Comparison of ENCODE assay signal across 13 cellular contexts in the genomic region with DNA sequence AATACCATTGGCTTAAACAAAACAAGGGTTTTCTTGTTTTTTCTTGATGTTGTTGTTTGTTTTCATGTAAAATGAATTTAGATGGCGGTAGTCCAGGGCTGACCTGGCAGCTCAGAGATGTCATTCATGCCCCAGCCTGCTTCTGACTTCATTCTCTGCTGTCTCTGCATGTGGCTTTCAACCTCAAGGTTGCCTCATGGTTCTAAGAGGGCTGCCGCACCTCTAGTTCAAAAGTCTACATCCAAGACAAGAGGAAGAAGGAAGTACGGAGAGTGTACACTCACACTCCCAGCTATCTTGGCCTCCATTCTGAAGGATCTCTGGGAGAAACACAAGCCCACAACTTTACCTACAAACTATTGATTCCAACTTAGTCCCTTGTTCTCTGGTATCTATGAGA. TPM values are rescaled to one million over a fixed set of nuclear protein-coding genes. Genes with fewer than 3 reads are reported as not detected.
DNase-seq lines count a peak whose midpoint lies in the region; ATAC-seq and TF ChIP-seq lines count a peak whose summit lies in the region.
"Had no signal": no experiment of that assay in that cellular context is flagged by ENCODE, and none has a peak within 500 bp of the region (broad histone marks: within the 10 kb centered on the region; RNA-seq: fewer than 3 reads in every experiment).

No MANE protein-coding gene starts in this region.

- peak overlapping the region; percentile 95 for H3K27ac Mint-ChIP-seq in activated naive CD4-positive, alpha-beta T cell treated with anti-CD3 and anti-CD28 coated beads for 36 hours
- H3K27ac Mint-ChIP-seq in activated T-helper 2 cell treated with anti-CD3 and anti-CD28 coated beads, Interferon-gamma antibody, Interleukin-2, Interleukin-4, amounts not matched to agents 10 μg/mL and 5 μg/mL and 100 μg/mL, durations not matched to agents 14 hours and 24 hours and 36 hours, result peak overlapping the region; percentile 97
- H3K27ac Mint-ChIP-seq: type B pancreatic cell had no signal

- no peaks in the 10 kb centered on the region for H3F3A ChIP-seq in smooth muscle cell (ENCODE audit: low read depth)

- H3K4me3 ChIP-seq in lower lobe of right lung, result no peak overlapping the region
- no peak overlapping the region for H3K4me3 ChIP-seq in upper lobe of right lung
- no peak overlapping the region for H3K4me3 ChIP-seq in smooth muscle cell

- no peaks in the 10 kb centered on the region for H3K79me2 ChIP-seq in smooth muscle cell (ENCODE audit: low read depth)

- H3K4me1 ChIP-seq in lower lobe of right lung (peaks cover 27% of the 10 kb centered on the region), upper lobe of right lung (peaks cover 22% of the 10 kb centered on the region), smooth muscle cell (ENCODE audit: low read depth) (no peaks in the 10 kb centered on the region)

- H3K27me3 ChIP-seq in lower lobe of right lung (ENCODE audit: low read depth) (no peaks in the 10 kb centered on the region), upper lobe of right lung (no peaks in the 10 kb centered on the region), smooth muscle cell (ENCODE audit: low read depth) (no peaks in the 10 kb centered on the region)

- peak overlapping the region; percentile 96 for H3K4me3 Mint-ChIP-seq in activated naive CD4-positive, alpha-beta T cell treated with anti-CD3 and anti-CD28 coated beads for 36 hours
- H3K4me3 Mint-ChIP-seq in activated T-helper 2 cell treated with anti-CD3 and anti-CD28 coated beads, Interferon-gamma antibody, Interleukin-2, Interleukin-4, amounts not matched to agents 10 μg/mL and 5 μg/mL and 100 μg/mL, durations not matched to agents 14 hours and 24 hours and 36 hours (ENCODE audit: low read depth), result peak overlapping the region; percentile 37

- H3K9me3 Mint-ChIP-seq in activated naive CD4-positive, alpha-beta T cell treated with anti-CD3 and anti-CD28 coated beads for 36 hours, result peaks cover 6% of the 10 kb centered on the region
- H3K9me3 Mint-ChIP-seq in activated T-helper 2 cell treated with anti-CD3 and anti-CD28 coated beads, Interferon-gamma antibody, Interleukin-2, Interleukin-4, amounts not matched to agents 10 μg/mL and 5 μg/mL and 100 μg/mL, durations not matched to agents 14 hours and 24 hours and 36 hours, result peaks cover 11% of the 10 kb centered on the region

- peak overlapping the region; percentile 87 for H3K27ac ChIP-seq in lower lobe of right lung
- H3K27ac ChIP-seq in upper lobe of right lung, result peak overlapping the region; percentile 83
- H3K27ac ChIP-seq in smooth muscle cell (ENCODE audit: low read depth), result no peak overlapping the region

- CTCF ChIA-PET in activated naive CD4-positive, alpha-beta T cell treated with anti-CD3 and anti-CD28 coated beads for 36 hours (lab: Charles Lee), result no interaction called here

- DNase-seq in activated naive CD4-positive, alpha-beta T cell treated with anti-CD3 and anti-CD28 coated beads for 36 hours, result no peak
- no peak for DNase-seq in activated naive CD4-positive, alpha-beta T cell (lab: John Stamatoyannopoulos, UW)
- no peak for DNase-seq in activated T-helper 2 cell treated with anti-CD3 and anti-CD28 coated beads, Interferon-gamma antibody, Interleukin-2, Interleukin-4, amounts not matched to agents 10 μg/mL and 5 μg/mL and 100 μg/mL, durations not matched to agents 14 hours and 24 hours and 36 hours (ENCODE audit: low spot score)
- DNase-seq in lower lobe of right lung, result no peak
- DNase-seq in upper lobe of right lung, result no peak
- DNase-seq in smooth muscle cell (lab: John Stamatoyannopoulos, UW; ENCODE audit: unreplicated experiment), result no peak
- no peak for DNase-seq in DMS53 (lab: John Stamatoyannopoulos, UW)
- DNase-seq in NCI-H1417 (lab: John Stamatoyannopoulos, UW), result no peak
- DNase-seq: caudate nucleus; HCEC 1CT; stimulated activated CD4-positive, alpha-beta T cell treated with anti-CD3 and anti-CD28 coated beads, Interleukin-1b, Interleukin-23, amount 100 ng/mL, for 48 hours had no signal

- no peaks in the 10 kb centered on the region for H3K27me3 Mint-ChIP-seq in activated naive CD4-positive, alpha-beta T cell treated with anti-CD3 and anti-CD28 coated beads for 36 hours (ENCODE audit: low read depth)
- no peaks in the 10 kb centered on the region for H3K27me3 Mint-ChIP-seq in activated T-helper 2 cell treated with anti-CD3 and anti-CD28 coated beads, Interferon-gamma antibody, Interleukin-2, Interleukin-4, amounts not matched to agents 10 μg/mL and 5 μg/mL and 100 μg/mL, durations not matched to agents 14 hours and 24 hours and 36 hours (ENCODE audit: low read depth)
- H3K27me3 Mint-ChIP-seq: type B pancreatic cell had no signal

- TF ChIP-seq CTCF in lower lobe of right lung (IDR thresholded peaks at IDR 0.05), result no peak
- no peak for TF ChIP-seq CTCF in upper lobe of right lung (IDR thresholded peaks at IDR 0.05)
- no peak for TF ChIP-seq CTCF in smooth muscle cell (IDR thresholded peaks at IDR 0.05; ENCODE audit: borderline replicate concordance, insufficient read depth, poor library complexity, severe bottlenecking)

- H3K36me3 ChIP-seq in lower lobe of right lung (peaks cover 1% of the 10 kb centered on the region), upper lobe of right lung (peaks cover 1% of the 10 kb centered on the region), smooth muscle cell (ENCODE audit: low read depth) (no peaks in the 10 kb centered on the region)

- intact Hi-C loops in activated naive CD4-positive, alpha-beta T cell treated with anti-CD3 and anti-CD28 coated beads for 36 hours (cut with micrococcal nuclease), result no loop called here
- intact Hi-C loops in activated T-helper 2 cell treated with anti-CD3 and anti-CD28 coated beads, Interferon-gamma antibody, Interleukin-2, Interleukin-4, amounts not matched to agents 10 μg/mL and 5 μg/mL and 100 μg/mL, durations not matched to agents 14 hours and 24 hours and 36 hours (cut with micrococcal nuclease), result loop anchor here (1.0 kb wide), 1 partner anchor 37 kb away; the partner anchor contains the start of gene BTN3A1
- intact Hi-C loops in lower lobe of right lung (cut with DNase I), result no loop called here
- intact Hi-C loops in upper lobe of right lung (cut with DNase I), result no loop called here

- no peaks in the 10 kb centered on the region for H3K9me3 ChIP-seq in lower lobe of right lung
- no peaks in the 10 kb centered on the region for H3K9me3 ChIP-seq in upper lobe of right lung
- H3K9me3 ChIP-seq in smooth muscle cell (replicated peaks; ENCODE audit: low read depth), result no peaks in the 10 kb centered on the region

- ATAC-seq in lower lobe of right lung, result no peak
- no peak for ATAC-seq in upper lobe of right lung
- ATAC-seq: Panc1 had no signal

- no peak overlapping the region for H2AFZ ChIP-seq in smooth muscle cell (ENCODE audit: low read depth)

- H3K4me1 Mint-ChIP-seq in activated naive CD4-positive, alpha-beta T cell treated with anti-CD3 and anti-CD28 coated beads for 36 hours (ENCODE audit: low read depth), result peaks cover 30% of the 10 kb centered on the region
- peaks cover 25% of the 10 kb centered on the region for H3K4me1 Mint-ChIP-seq in activated T-helper 2 cell treated with anti-CD3 and anti-CD28 coated beads, Interferon-gamma antibody, Interleukin-2, Interleukin-4, amounts not matched to agents 10 μg/mL and 5 μg/mL and 100 μg/mL, durations not matched to agents 14 hours and 24 hours and 36 hours (ENCODE audit: low read depth)

- no peak overlapping the region for H3K4me2 ChIP-seq in smooth muscle cell

- H3K36me3 Mint-ChIP-seq in activated naive CD4-positive, alpha-beta T cell treated with anti-CD3 and anti-CD28 coated beads for 36 hours (ENCODE audit: low read depth), result peaks cover 15% of the 10 kb centered on the region
- H3K36me3 Mint-ChIP-seq in activated T-helper 2 cell treated with anti-CD3 and anti-CD28 coated beads, Interferon-gamma antibody, Interleukin-2, Interleukin-4, amounts not matched to agents 10 μg/mL and 5 μg/mL and 100 μg/mL, durations not matched to agents 14 hours and 24 hours and 36 hours (ENCODE audit: low read depth), result peaks cover 31% of the 10 kb centered on the region

- no peak overlapping the region for H3K9ac ChIP-seq in smooth muscle cell (ENCODE audit: low read depth)

- no peaks in the 10 kb centered on the region for H4K20me1 ChIP-seq in smooth muscle cell (ENCODE audit: low read depth)

- WGBS in smooth muscle cell (ENCODE audit: low lambda C conversion rate), result 98% methylated on average over 3 of the region's 3 CpGs

RNA-seq across cellular contexts. Expression of gene BTN3A3, which starts 1.2 kb away (rescaled TPM):
- total RNA-seq in activated naive CD4-positive, alpha-beta T cell treated with anti-CD3 and anti-CD28 coated beads for 36 hours, result 10 to 100 TPM; 40.4 to 40.8 TPM
- total RNA-seq in activated T-helper 2 cell treated with anti-CD3 and anti-CD28 coated beads, Interferon-gamma antibody, Interleukin-2, Interleukin-4, amounts not matched to agents 10 μg/mL and 5 μg/mL and 100 μg/mL, durations not matched to agents 14 hours and 24 hours and 36 hours, result 36.4 and 41.9 TPM in 2 replicates
- 60.2 TPM for total RNA-seq in lower lobe of right lung
- total RNA-seq in upper lobe of right lung, result 46.9 TPM
- 1.8 and 3.5 TPM in 2 replicates for total RNA-seq in smooth muscle cell
- polyA plus RNA-seq in smooth muscle cell, result 1.5 and 2.9 TPM in 2 replicates

RNA-seq across cellular contexts. Expression of gene BTN2A1, which starts 18.6 kb away (rescaled TPM):
- total RNA-seq in activated naive CD4-positive, alpha-beta T cell treated with anti-CD3 and anti-CD28 coated beads for 36 hours, result 10 to 100 TPM; 16.0 TPM
- total RNA-seq in activated T-helper 2 cell treated with anti-CD3 and anti-CD28 coated beads, Interferon-gamma antibody, Interleukin-2, Interleukin-4, amounts not matched to agents 10 μg/mL and 5 μg/mL and 100 μg/mL, durations not matched to agents 14 hours and 24 hours and 36 hours, result 20.2 and 23.0 TPM in 2 replicates
- total RNA-seq in lower lobe of right lung (27.0 TPM), upper lobe of right lung (26.3 TPM), smooth muscle cell (27.2 and 40.5 TPM in 2 replicates)
- polyA plus RNA-seq in smooth muscle cell, result 31.1 and 36.3 TPM in 2 replicates

RNA-seq across cellular contexts. Expression of gene BTN3A1, which starts 37.1 kb away (rescaled TPM):
- 10 to 100 TPM; 37.6 to 40.0 TPM for total RNA-seq in activated naive CD4-positive, alpha-beta T cell treated with anti-CD3 and anti-CD28 coated beads for 36 hours
- 34.8 and 38.6 TPM in 2 replicates for total RNA-seq in activated T-helper 2 cell treated with anti-CD3 and anti-CD28 coated beads, Interferon-gamma antibody, Interleukin-2, Interleukin-4, amounts not matched to agents 10 μg/mL and 5 μg/mL and 100 μg/mL, durations not matched to agents 14 hours and 24 hours and 36 hours
- total RNA-seq in lower lobe of right lung (53.2 TPM), upper lobe of right lung (52.2 TPM), smooth muscle cell (19.1 and 33.3 TPM in 2 replicates)
- 9.2 and 13.5 TPM in 2 replicates for polyA plus RNA-seq in smooth muscle cell

RNA-seq across cellular contexts. Expression of gene BTN2A2, which starts 56.2 kb away (rescaled TPM):
- 10 to 100 TPM; 18.3 to 18.7 TPM for total RNA-seq in activated naive CD4-positive, alpha-beta T cell treated with anti-CD3 and anti-CD28 coated beads for 36 hours
- 23.9 and 24.6 TPM in 2 replicates for total RNA-seq in activated T-helper 2 cell treated with anti-CD3 and anti-CD28 coated beads, Interferon-gamma antibody, Interleukin-2, Interleukin-4, amounts not matched to agents 10 μg/mL and 5 μg/mL and 100 μg/mL, durations not matched to agents 14 hours and 24 hours and 36 hours
- 33.6 TPM for total RNA-seq in lower lobe of right lung
- 25.6 TPM for total RNA-seq in upper lobe of right lung
- total RNA-seq in smooth muscle cell, result 11.1 and 12.1 TPM in 2 replicates
- 6.3 and 12.1 TPM in 2 replicates for polyA plus RNA-seq in smooth muscle cell
